Comparison of ENCODE assay signal across 8 cellular contexts in the genomic region with DNA sequence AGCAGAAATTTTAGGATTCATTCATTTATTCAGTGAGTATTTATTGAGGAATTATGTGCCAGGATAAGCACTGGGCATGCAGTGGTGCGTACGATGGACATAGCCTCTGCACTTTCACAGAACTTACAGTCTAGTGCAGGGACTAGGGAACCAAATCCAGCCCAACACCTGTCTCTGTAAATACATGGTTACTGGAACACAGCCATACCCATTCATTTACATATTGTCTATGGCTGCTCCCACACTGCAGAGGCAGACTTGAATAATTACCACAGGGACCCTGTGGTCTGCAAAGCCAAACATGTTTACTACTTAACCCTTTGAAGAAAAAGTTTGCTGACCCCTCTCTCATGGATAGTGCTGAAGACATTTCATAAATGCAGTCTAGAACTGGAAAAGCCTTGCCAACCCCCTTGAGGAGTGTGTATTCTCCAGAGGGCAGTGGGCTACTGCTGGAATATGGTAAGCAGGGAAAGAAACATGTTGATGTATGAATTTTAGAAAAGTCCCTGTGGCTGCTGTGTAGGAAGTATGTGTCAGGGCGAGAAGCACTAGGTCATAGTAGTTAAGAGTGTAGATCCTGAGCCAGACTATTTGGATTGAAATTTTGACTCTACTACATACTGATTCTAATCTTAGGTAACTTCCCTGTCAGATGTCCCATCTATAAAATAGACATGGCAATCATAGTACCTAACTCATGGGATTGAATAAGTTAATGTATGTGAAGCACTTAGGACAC.
A peak's percentile ranks its signal among the peaks of the same experiment; 100 is the strongest.
DNase-seq lines count a peak whose midpoint lies in the region; ATAC-seq and TF ChIP-seq lines count a peak whose summit lies in the region.
"Had no signal": no experiment of that assay in that cellular context is flagged by ENCODE, and none has a peak within 500 bp of the region (broad histone marks: within the 10 kb centered on the region; RNA-seq: fewer than 3 reads in every experiment).

No MANE protein-coding gene starts in this region.

- H3K36me3 ChIP-seq in KMS-11 (ENCODE audit: insufficient read depth) (no peaks in the 10 kb centered on the region), mesendoderm (ENCODE audit: control insufficient read depth, insufficient read depth, low read length) (no peaks in the 10 kb centered on the region)

- H3K18ac ChIP-seq in mesendoderm (ENCODE audit: low read length), result peak overlapping the region; percentile 28

- ATAC-seq in GM19324 (IDR thresholded peaks at IDR 0.05; ENCODE audit: low FRiP score, unreplicated experiment) (peak; percentile 78), HG02642 (IDR thresholded peaks at IDR 0.05; ENCODE audit: poor library complexity, unreplicated experiment) (peak; percentile 88), foreskin keratinocyte (no peak)

- H3K79me2 ChIP-seq in KMS-11 (ENCODE audit: insufficient read depth, low read depth), result peaks cover 87% of the 10 kb centered on the region
- peaks cover 23% of the 10 kb centered on the region for H3K79me2 ChIP-seq in mesendoderm (ENCODE audit: control insufficient read depth, insufficient read depth, low read length)

- no peak overlapping the region for H4K5ac ChIP-seq in mesendoderm (ENCODE audit: low read length)

- H4K8ac ChIP-seq in mesendoderm (ENCODE audit: low read depth, low read length), result no peak overlapping the region

- WGBS in mesendoderm (ENCODE audit: extremely low coverage, insufficient coverage, low lambda C conversion rate), result no CpG with 5 or more reads among the region's 3 CpGs

- no peaks in the 10 kb centered on the region for H3K27me3 ChIP-seq in KMS-11 (ENCODE audit: insufficient read depth, low read depth)
- no peaks in the 10 kb centered on the region for H3K27me3 ChIP-seq in mesendoderm (ENCODE audit: insufficient read depth, low read length, poor library complexity)
- no peaks in the 10 kb centered on the region for H3K27me3 ChIP-seq in foreskin keratinocyte

- H3K23ac ChIP-seq in mesendoderm (ENCODE audit: low read length), result no peak overlapping the region

- H3K4me3 ChIP-seq in KMS-11 (IDR thresholded peaks at IDR 0.05; ENCODE audit: insufficient read depth, low read depth, low read length), result no peak overlapping the region
- no peak overlapping the region for H3K4me3 ChIP-seq in mesendoderm (ENCODE audit: low read length)

- H3K9ac ChIP-seq in KMS-11 (no peak overlapping the region; the same call in 1 of the 2 replicates), mesendoderm (ENCODE audit: low read length) (no peak overlapping the region)

- TF ChIP-seq CTCF in KMS-11 (conservative IDR thresholded peaks at IDR 0.05; ENCODE audit: low read depth, low read length), result no peak
- TF ChIP-seq CTCF in foreskin keratinocyte (conservative IDR thresholded peaks at IDR 0.05), result no peak

- peaks cover 100% of the 10 kb centered on the region for H3K4me1 ChIP-seq in KMS-11 (ENCODE audit: low read depth, poor library complexity, severe bottlenecking)
- peaks cover 5% of the 10 kb centered on the region for H3K4me1 ChIP-seq in mesendoderm (ENCODE audit: control insufficient read depth, low read depth, low read length)
- peaks cover 9% of the 10 kb centered on the region for H3K4me1 ChIP-seq in foreskin keratinocyte

- DNase-seq in mesendoderm (no peak), foreskin keratinocyte (no peak), SK-N-DZ (ENCODE audit: low spot score) (no peak)
- DNase-seq in activated CD4-positive, CD25-positive, alpha-beta regulatory T cell treated with anti-CD3 and anti-CD28 coated beads, Interleukin-2, amount 50 U/mL, for 72 hours, result no peak
- DNase-seq: SW 1271 had no signal

- H3K4ac ChIP-seq in mesendoderm (ENCODE audit: low read depth, low read length), result no peak overlapping the region

- peaks cover 4% of the 10 kb centered on the region for H3K79me1 ChIP-seq in mesendoderm (ENCODE audit: low read length)

- H3K56ac ChIP-seq in mesendoderm (ENCODE audit: low read length), result no peak overlapping the region

- H3K4me2 ChIP-seq in KMS-11, result peak overlapping the region; percentile 96
- H3K4me2 ChIP-seq in mesendoderm (ENCODE audit: low read length), result no peak overlapping the region

- H2BK120ac ChIP-seq in mesendoderm (ENCODE audit: low read depth, low read length), result no peak overlapping the region

- no peak overlapping the region for H2BK15ac ChIP-seq in mesendoderm (replicated peaks; ENCODE audit: low read depth)

- no peak overlapping the region for H2AK5ac ChIP-seq in mesendoderm (ENCODE audit: low read length)

- H2AFZ ChIP-seq in KMS-11 (ENCODE audit: low read depth), result no peak overlapping the region

- H4K20me1 ChIP-seq in KMS-11 (ENCODE audit: insufficient read depth), result no peaks in the 10 kb centered on the region

- H2BK5ac ChIP-seq in mesendoderm (ENCODE audit: low read length), result no peak overlapping the region

- H3K27ac ChIP-seq in KMS-11 (peak overlapping the region; percentile 86), mesendoderm (ENCODE audit: low read depth, low read length) (no peak overlapping the region), foreskin keratinocyte (no peak overlapping the region)
